In the genomic region with DNA sequence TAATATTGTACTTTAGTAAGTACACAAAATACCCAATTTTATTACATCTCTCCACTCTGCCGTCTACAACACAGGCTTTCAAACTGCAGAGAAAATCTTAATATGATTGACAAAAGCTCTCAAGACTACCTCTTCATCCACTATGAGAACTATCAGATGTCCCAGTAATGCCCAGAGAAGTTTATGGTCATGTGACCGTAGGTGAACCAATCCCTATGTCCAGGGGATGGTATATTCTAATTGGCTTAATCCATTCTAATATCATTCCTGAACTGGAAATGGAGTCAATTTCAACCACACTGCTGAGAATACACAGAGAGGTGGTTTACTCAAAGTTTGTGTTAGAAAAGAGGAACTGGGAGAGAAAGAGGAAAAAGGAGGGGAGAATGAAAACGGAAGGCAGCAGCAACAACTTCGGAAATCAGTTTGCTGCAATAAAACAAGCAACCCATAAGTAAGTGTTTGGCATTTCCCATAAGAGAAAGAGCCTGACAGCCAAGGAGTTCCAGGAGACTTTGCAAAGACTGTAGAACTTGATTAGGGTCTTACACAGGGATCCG, we compare ENCODE assay signal across 1 cellular context.
TF ChIP-seq lines count a peak whose summit lies in the region.

No MANE protein-coding gene starts in this region.

TF ChIP-seq in GM23338, 12 proteins besides CTCF, POLR2A, EP300 and RAD21 (continued from another document):
- TF ChIP-seq, protein P1, sequence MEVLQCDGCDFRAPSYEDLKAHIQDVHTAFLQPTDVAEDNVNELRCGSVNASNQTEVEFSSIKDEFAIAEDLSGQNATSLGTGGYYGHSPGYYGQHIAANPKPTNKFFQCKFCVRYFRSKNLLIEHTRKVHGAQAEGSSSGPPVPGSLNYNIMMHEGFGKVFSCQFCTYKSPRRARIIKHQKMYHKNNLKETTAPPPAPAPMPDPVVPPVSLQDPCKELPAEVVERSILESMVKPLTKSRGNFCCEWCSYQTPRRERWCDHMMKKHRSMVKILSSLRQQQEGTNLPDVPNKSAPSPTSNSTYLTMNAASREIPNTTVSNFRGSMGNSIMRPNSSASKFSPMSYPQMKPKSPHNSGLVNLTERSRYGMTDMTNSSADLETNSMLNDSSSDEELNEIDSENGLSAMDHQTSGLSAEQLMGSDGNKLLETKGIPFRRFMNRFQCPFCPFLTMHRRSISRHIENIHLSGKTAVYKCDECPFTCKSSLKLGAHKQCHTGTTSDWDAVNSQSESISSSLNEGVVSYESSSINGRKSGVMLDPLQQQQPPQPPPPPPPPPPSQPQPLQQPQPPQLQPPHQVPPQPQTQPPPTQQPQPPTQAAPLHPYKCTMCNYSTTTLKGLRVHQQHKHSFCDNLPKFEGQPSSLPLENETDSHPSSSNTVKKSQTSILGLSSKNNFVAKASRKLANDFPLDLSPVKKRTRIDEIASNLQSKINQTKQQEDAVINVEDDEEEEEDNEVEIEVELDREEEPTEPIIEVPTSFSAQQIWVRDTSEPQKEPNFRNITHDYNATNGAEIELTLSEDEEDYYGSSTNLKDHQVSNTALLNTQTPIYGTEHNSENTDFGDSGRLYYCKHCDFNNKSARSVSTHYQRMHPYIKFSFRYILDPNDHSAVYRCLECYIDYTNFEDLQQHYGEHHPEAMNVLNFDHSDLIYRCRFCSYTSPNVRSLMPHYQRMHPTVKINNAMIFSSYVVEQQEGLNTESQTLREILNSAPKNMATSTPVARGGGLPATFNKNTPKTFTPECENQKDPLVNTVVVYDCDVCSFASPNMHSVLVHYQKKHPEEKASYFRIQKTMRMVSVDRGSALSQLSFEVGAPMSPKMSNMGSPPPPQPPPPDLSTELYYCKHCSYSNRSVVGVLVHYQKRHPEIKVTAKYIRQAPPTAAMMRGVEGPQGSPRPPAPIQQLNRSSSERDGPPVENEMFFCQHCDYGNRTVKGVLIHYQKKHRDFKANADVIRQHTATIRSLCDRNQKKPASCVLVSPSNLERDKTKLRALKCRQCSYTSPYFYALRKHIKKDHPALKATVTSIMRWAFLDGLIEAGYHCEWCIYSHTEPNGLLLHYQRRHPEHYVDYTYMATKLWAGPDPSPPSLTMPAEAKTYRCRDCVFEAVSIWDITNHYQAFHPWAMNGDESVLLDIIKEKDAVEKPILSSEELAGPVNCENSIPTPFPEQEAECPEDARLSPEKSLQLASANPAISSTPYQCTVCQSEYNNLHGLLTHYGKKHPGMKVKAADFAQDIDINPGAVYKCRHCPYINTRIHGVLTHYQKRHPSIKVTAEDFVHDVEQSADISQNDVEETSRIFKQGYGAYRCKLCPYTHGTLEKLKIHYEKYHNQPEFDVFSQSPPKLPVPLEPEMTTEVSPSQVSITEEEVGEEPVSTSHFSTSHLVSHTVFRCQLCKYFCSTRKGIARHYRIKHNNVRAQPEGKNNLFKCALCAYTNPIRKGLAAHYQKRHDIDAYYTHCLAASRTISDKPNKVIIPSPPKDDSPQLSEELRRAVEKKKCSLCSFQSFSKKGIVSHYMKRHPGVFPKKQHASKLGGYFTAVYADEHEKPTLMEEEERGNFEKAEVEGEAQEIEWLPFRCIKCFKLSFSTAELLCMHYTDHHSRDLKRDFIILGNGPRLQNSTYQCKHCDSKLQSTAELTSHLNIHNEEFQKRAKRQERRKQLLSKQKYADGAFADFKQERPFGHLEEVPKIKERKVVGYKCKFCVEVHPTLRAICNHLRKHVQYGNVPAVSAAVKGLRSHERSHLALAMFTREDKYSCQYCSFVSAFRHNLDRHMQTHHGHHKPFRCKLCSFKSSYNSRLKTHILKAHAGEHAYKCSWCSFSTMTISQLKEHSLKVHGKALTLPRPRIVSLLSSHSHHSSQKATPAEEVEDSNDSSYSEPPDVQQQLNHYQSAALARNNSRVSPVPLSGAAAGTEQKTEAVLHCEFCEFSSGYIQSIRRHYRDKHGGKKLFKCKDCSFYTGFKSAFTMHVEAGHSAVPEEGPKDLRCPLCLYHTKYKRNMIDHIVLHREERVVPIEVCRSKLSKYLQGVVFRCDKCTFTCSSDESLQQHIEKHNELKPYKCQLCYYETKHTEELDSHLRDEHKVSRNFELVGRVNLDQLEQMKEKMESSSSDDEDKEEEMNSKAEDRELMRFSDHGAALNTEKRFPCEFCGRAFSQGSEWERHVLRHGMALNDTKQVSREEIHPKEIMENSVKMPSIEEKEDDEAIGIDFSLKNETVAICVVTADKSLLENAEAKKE (CRISPR knock-in tag; IDR thresholded peaks at IDR 0.05), result no peak
- no peak for TF ChIP-seq CREB1 (CRISPR knock-in tag; IDR thresholded peaks at IDR 0.05; ENCODE audit: low read depth)
- no peak for TF ChIP-seq JUNB (IDR thresholded peaks at IDR 0.05; ENCODE audit: unreplicated experiment)
- TF ChIP-seq EZH2phosphoT487 (IDR thresholded peaks at IDR 0.05; ENCODE audit: unreplicated experiment), result no peak
